In the genomic region with DNA sequence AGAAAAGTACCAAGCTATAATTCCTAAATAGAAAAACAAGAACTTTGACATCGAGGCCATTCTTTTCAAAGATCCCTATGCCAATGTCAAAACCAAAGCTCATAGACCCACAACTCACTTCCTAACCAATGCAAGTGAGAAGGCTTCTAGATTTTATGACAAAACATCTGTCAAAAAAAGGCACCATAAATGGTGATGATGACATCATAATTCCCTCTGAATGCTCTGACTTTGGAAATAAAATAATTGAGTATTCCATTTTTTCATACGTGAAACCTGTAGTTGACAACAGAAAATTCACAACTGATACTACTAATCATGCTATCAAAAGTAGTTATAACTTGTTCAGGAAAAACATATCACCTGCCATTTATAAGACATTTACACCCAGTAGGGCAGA, we compare ENCODE assay signal across 8 cellular contexts. TPM values are rescaled to one million over a fixed set of nuclear protein-coding genes. Genes with fewer than 3 reads are reported as not detected.
"Had no signal": no experiment of that assay in that cellular context is flagged by ENCODE, and none has a peak within 500 bp of the region (broad histone marks: within the 10 kb centered on the region; RNA-seq: fewer than 3 reads in every experiment).

No MANE protein-coding gene starts in this region.

- FAIRE-seq: G401.6, GM12891, GM12892, GM18507, GM19239 had no signal

- DNase-seq: GDM1, GF-D8 had no signal

RNA-seq across cellular contexts. Expression of a gene that starts 8.7 kb away (rescaled TPM):
- total RNA-seq: G401 had no signal

RNA-seq across cellular contexts. Expression of a gene that starts 34.5 kb away (rescaled TPM):
- total RNA-seq: G401 had no signal

RNA-seq across cellular contexts. Expression of a gene that starts 56.9 kb away (rescaled TPM):
- total RNA-seq: G401 had no signal
